In the genomic region with DNA sequence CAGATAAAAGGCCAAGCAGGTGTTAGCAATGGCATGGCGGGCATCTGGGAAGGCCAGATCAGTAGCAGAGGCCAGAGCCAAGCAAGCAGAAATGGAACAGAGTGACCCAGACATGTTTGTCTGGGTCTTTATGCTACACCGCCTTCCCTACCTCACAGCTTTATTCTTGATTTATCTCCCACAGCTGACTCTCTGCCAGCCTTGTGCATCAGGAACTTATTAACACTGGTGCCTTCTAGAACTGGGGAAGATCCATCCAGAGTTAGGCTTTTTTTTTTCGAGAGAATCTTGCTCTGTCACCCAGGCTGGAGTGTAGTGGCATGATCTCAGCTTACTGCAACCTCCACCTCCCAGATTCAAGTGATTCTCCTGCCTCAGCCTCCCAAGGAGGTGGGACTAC, we compare ENCODE assay signal across 17 cellular contexts.
"Had no signal": no experiment of that assay in that cellular context is flagged by ENCODE, and none has a peak within 500 bp of the region (broad histone marks: within the 10 kb centered on the region; RNA-seq: fewer than 3 reads in every experiment).

No MANE protein-coding gene starts in this region.

- H3K9me3 Mint-ChIP-seq: activated CD4-positive, alpha-beta memory T cell treated with anti-CD3 and anti-CD28 coated beads, Interleukin-2, amount 10 ng/mL, durations not matched to agents 7 days and 5 days; activated naive CD8-positive, alpha-beta T cell treated with anti-CD3 and anti-CD28 coated beads, Interleukin-2, amount 10 ng/mL, durations not matched to agents 7 days and 5 days; activated T-cell treated with anti-CD3 and anti-CD28 coated beads, Interleukin-2, amount 50 U/mL, for 72 hours; stimulated activated effector memory CD8-positive, alpha-beta T cell treated with anti-CD3 and anti-CD28 coated beads, Interleukin-12 subunit alpha, Interleukin-12 subunit beta, amount 100 ng/mL, for 72 hours had no signal

- H3K36me3 Mint-ChIP-seq: neural progenitor cell; stimulated activated effector memory CD8-positive, alpha-beta T cell treated with anti-CD3 and anti-CD28 coated beads, Interleukin-12 subunit alpha, Interleukin-12 subunit beta, amount 100 ng/mL, for 72 hours had no signal

- H3K27ac ChIP-seq: esophagus muscularis mucosa, gastrocnemius medialis, neural progenitor cell, pancreas, tibial nerve had no signal

- H3K4me2 ChIP-seq: neural progenitor cell had no signal

- DNase-seq: activated CD4-positive, alpha-beta memory T cell treated with anti-CD3 and anti-CD28 coated beads, Interleukin-2, amount 10 ng/mL, durations not matched to agents 7 days and 5 days; activated gamma-delta T cell treated with Interleukin-2 at 50 U/mL for 16 hours; activated naive CD8-positive, alpha-beta T cell treated with anti-CD3 and anti-CD28 coated beads, Interleukin-2, amount 10 ng/mL, durations not matched to agents 7 days and 5 days; activated T-cell treated with anti-CD3 and anti-CD28 coated beads, Interleukin-2, amount 50 U/mL, for 72 hours; anterior cingulate cortex; gastrocnemius medialis; kidney; left ventricle myocardium superior; midbrain; pancreas; retina; T-helper 9 cell had no signal

- FAIRE-seq: bronchial epithelial cell, kidney, pancreas had no signal

- ATAC-seq: activated T-cell treated with anti-CD3 and anti-CD28 coated beads, Interleukin-2, amount 50 U/mL, for 72 hours; gastrocnemius medialis; left ventricle myocardium superior; pancreas; stimulated activated effector memory CD8-positive, alpha-beta T cell treated with anti-CD3 and anti-CD28 coated beads, Interleukin-12 subunit alpha, Interleukin-12 subunit beta, amount 100 ng/mL, for 72 hours had no signal

- H3K4me1 ChIP-seq: gastrocnemius medialis, neural progenitor cell, pancreas had no signal

- H3K27ac Mint-ChIP-seq: activated CD4-positive, alpha-beta memory T cell treated with anti-CD3 and anti-CD28 coated beads, Interleukin-2, amount 10 ng/mL, durations not matched to agents 7 days and 5 days; activated naive CD8-positive, alpha-beta T cell treated with anti-CD3 and anti-CD28 coated beads, Interleukin-2, amount 10 ng/mL, durations not matched to agents 7 days and 5 days; activated T-cell treated with anti-CD3 and anti-CD28 coated beads, Interleukin-2, amount 50 U/mL, for 72 hours; neural progenitor cell; stimulated activated effector memory CD8-positive, alpha-beta T cell treated with anti-CD3 and anti-CD28 coated beads, Interleukin-12 subunit alpha, Interleukin-12 subunit beta, amount 100 ng/mL, for 72 hours had no signal

- H3K4me3 Mint-ChIP-seq: activated CD4-positive, alpha-beta memory T cell treated with anti-CD3 and anti-CD28 coated beads, Interleukin-2, amount 10 ng/mL, durations not matched to agents 7 days and 5 days; activated naive CD8-positive, alpha-beta T cell treated with anti-CD3 and anti-CD28 coated beads, Interleukin-2, amount 10 ng/mL, durations not matched to agents 7 days and 5 days; activated T-cell treated with anti-CD3 and anti-CD28 coated beads, Interleukin-2, amount 50 U/mL, for 72 hours; neural progenitor cell; stimulated activated effector memory CD8-positive, alpha-beta T cell treated with anti-CD3 and anti-CD28 coated beads, Interleukin-12 subunit alpha, Interleukin-12 subunit beta, amount 100 ng/mL, for 72 hours had no signal

- H3K9me3 ChIP-seq: esophagus muscularis mucosa, gastrocnemius medialis, pancreas, tibial nerve had no signal

- H3K4me3 ChIP-seq: esophagus muscularis mucosa, gastrocnemius medialis, neural progenitor cell, pancreas, tibial nerve had no signal
